21 cellular contexts compared by ENCODE assay signal in genomic region chr1:236576004-236576403, GRCh38. TPM values are rescaled to one million over a fixed set of nuclear protein-coding genes. Genes with fewer than 3 reads are reported as not detected.
DNase-seq lines count a peak whose midpoint lies in the region; ATAC-seq, FAIRE-seq and TF ChIP-seq lines count a peak whose summit lies in the region.
"Had no signal": no experiment of that assay in that cellular context is flagged by ENCODE, and none has a peak within 500 bp of the region (broad histone marks: within the 10 kb centered on the region; RNA-seq: fewer than 3 reads in every experiment).

No MANE protein-coding gene starts in this region.

- H3K56ac ChIP-seq in IMR-90 (ENCODE audit: extremely low read depth, insufficient read depth, low read length): no peak overlapping the region

- H3K27me3 ChIP-seq in IMR-90 (ENCODE audit: control insufficient read depth, insufficient read depth, low read length) (no peaks in the 10 kb centered on the region), spleen (replicated peaks in 1 of 7) (no peaks in the 10 kb centered on the region)
- H3K27me3 ChIP-seq: neutrophil, upper lobe of right lung had no signal

- H3K4me2 ChIP-seq in IMR-90 (ENCODE audit: low read depth, low read length): peak overlapping the region; percentile 2; the same call in 1 of the 2 replicates

- no peak overlapping the region for H2AFZ ChIP-seq in IMR-90 (replicated peaks; ENCODE audit: low read length, poor library complexity)

- H4K20me1 ChIP-seq in IMR-90 (ENCODE audit: insufficient read depth, low read length): no peaks in the 10 kb centered on the region

- no peak overlapping the region for H3K14ac ChIP-seq in IMR-90 (replicated peaks; ENCODE audit: low read depth, low read length)

- no peak overlapping the region for H3K4me3 Mint-ChIP-seq in activated CD8-positive, alpha-beta memory T cell treated with anti-CD3 and anti-CD28 coated beads, Interleukin-2, amount 10 ng/mL, durations not matched to agents 7 days and 5 days
- H3K4me3 Mint-ChIP-seq: CD4-positive, CD25-positive, alpha-beta regulatory T cell had no signal

- peak overlapping the region; percentile 36 for H2BK5ac ChIP-seq in IMR-90 (ENCODE audit: low read depth, low read length, poor library complexity, severe bottlenecking)

- no peak overlapping the region for H2BK120ac ChIP-seq in IMR-90 (ENCODE audit: low read depth, low read length)

- no peak overlapping the region for H3K23ac ChIP-seq in IMR-90 (ENCODE audit: low read depth, low read length)

- no peak overlapping the region for H3K4ac ChIP-seq in IMR-90 (ENCODE audit: low read depth, low read length)

- intact Hi-C loops in IMR-90 (cut with micrococcal nuclease) (no loop called here), spleen (cut with DNase I; ENCODE audit: low total_unique reads) (no loop called here)

- no peak overlapping the region for H2AK5ac ChIP-seq in IMR-90 (ENCODE audit: low read depth, low read length)

- no peak overlapping the region for H4K91ac ChIP-seq in IMR-90 (ENCODE audit: insufficient read depth, low read depth, low read length)

- TF ChIP-seq POLR2A in IMR-90 (IDR thresholded peaks at IDR 0.05; ENCODE audit: low read depth, low read length): no peak
- no peak for TF ChIP-seq POLR2A in H54 (IDR thresholded peaks at IDR 0.05; ENCODE audit: low read depth, low read length)
- no peak for TF ChIP-seq POLR2A in spleen (IDR thresholded peaks at IDR 0.05)

- H3K4me3 ChIP-seq in IMR-90 (ENCODE audit: insufficient read depth, low read depth, low read length) (no peak overlapping the region), choroid plexus epithelial cell (ENCODE audit: low read depth, low read length) (no peak overlapping the region), skeletal muscle cell (ENCODE audit: low read depth, low read length) (no peak overlapping the region), spleen (no peak overlapping the region)
- H3K4me3 ChIP-seq: K562, upper lobe of right lung had no signal

- dilution Hi-C loops in IMR-90 (cut with HindIII; ENCODE audit: low sequenced_read_pairs, unreplicated experiment): no loop called here

- no peaks in the 10 kb centered on the region for H3K9me1 ChIP-seq in IMR-90 (ENCODE audit: insufficient read depth, low read length)

- H3K4me1 ChIP-seq in IMR-90 (ENCODE audit: control insufficient read depth, insufficient read depth, low read length): no peaks in the 10 kb centered on the region
- no peaks in the 10 kb centered on the region for H3K4me1 ChIP-seq in spleen
- H3K4me1 ChIP-seq: upper lobe of right lung had no signal

- no peak overlapping the region for H2AK9ac ChIP-seq in IMR-90 (replicated peaks; ENCODE audit: low read depth, low read length, poor library complexity)

- no peak for FAIRE-seq in H54 (lab: Jason Lieb, UNC)
- FAIRE-seq: colon, K562 had no signal

- no peak overlapping the region for H3K18ac ChIP-seq in IMR-90 (ENCODE audit: low read depth, low read length)

- H4K5ac ChIP-seq in IMR-90 (ENCODE audit: low read depth, low read length): no peak overlapping the region

- no peak overlapping the region for H2BK15ac ChIP-seq in IMR-90 (ENCODE audit: low read depth, low read length)

- BruUV-seq in IMR-90 (replicated peaks; lab: Mats Ljungman, UMichigan): no TSS peak

- CTCF ChIA-PET in activated CD8-positive, alpha-beta memory T cell treated with anti-CD3 and anti-CD28 coated beads, Interleukin-2, amount 10 ng/mL, durations not matched to agents 7 days and 5 days (lab: Charles Lee): interaction anchor here (1.0 kb wide), 1 partner anchor 473 kb away, joined by 3 read pairs; no protein-coding TSS in a partner anchor
- CTCF ChIA-PET in IMR-90 (lab: Yijun Ruan, JAX): interaction anchor here (0.6 kb wide), 1 partner anchor 40 kb away, joined by 3 read pairs; no protein-coding TSS in a partner anchor

- WGBS in IMR-90 (ENCODE audit: extremely low coverage in 2 of 2, insufficient read length in 1 of 2), 2 experiments: 0% methylated on average over 1 of the region's 2 CpGs; no CpG with 5 or more reads in 1 of the 2 experiments
- WGBS in spleen, 5 donors: 68 to 73% (median 72%) methylated on average over 2 of the region's 2 CpGs

- no peak for ATAC-seq in activated CD8-positive, alpha-beta memory T cell treated with anti-CD3 and anti-CD28 coated beads, Interleukin-2, amount 10 ng/mL, durations not matched to agents 7 days and 5 days
- ATAC-seq in IMR-90 (ENCODE audit: low read depth): peak; percentile 65
- ATAC-seq: K562, upper lobe of right lung had no signal

- H3K4me1 Mint-ChIP-seq in activated CD8-positive, alpha-beta memory T cell treated with anti-CD3 and anti-CD28 coated beads, Interleukin-2, amount 10 ng/mL, durations not matched to agents 7 days and 5 days: no peaks in the 10 kb centered on the region

- H3K27ac ChIP-seq in IMR-90 (ENCODE audit: insufficient read depth, low read length): no peak overlapping the region
- H3K27ac ChIP-seq in substantia nigra (ENCODE audit: low read depth, low read length, poor library complexity, severe bottlenecking): no peak overlapping the region
- H3K27ac ChIP-seq in spleen: no peak overlapping the region
- H3K27ac ChIP-seq: neutrophil, upper lobe of right lung had no signal

- no peak for TF ChIP-seq CTCF in IMR-90 (conservative IDR thresholded peaks at IDR 0.05; ENCODE audit: low read depth, low read length)
- TF ChIP-seq CTCF in choroid plexus epithelial cell (conservative IDR thresholded peaks at IDR 0.05; ENCODE audit: low read depth, low read length): no peak
- TF ChIP-seq CTCF in spleen (IDR thresholded peaks at IDR 0.05 in 8 of 11, conservative IDR thresholded peaks at IDR 0.05 in 3 of 11): no peak

- peaks cover 48% of the 10 kb centered on the region for H3K36me3 Mint-ChIP-seq in activated CD8-positive, alpha-beta memory T cell treated with anti-CD3 and anti-CD28 coated beads, Interleukin-2, amount 10 ng/mL, durations not matched to agents 7 days and 5 days

- no peak overlapping the region for H4K8ac ChIP-seq in IMR-90 (ENCODE audit: low read depth in 2 of 2, low read length in 2 of 2)

- H3K9ac ChIP-seq in IMR-90 (ENCODE audit: low read depth, low read length): no peak overlapping the region

- H3K36me3 ChIP-seq in IMR-90 (ENCODE audit: control insufficient read depth, insufficient read depth, low read length): peaks cover 19% of the 10 kb centered on the region
- peaks cover 3 to 100% (median 87%) of the 10 kb centered on the region in 6 donors for H3K36me3 ChIP-seq in spleen

- peak overlapping the region; percentile 2 for H3K27ac Mint-ChIP-seq in activated CD8-positive, alpha-beta memory T cell treated with anti-CD3 and anti-CD28 coated beads, Interleukin-2, amount 10 ng/mL, durations not matched to agents 7 days and 5 days

- DNase-seq in activated CD8-positive, alpha-beta memory T cell treated with anti-CD3 and anti-CD28 coated beads, Interleukin-2, amount 10 ng/mL, durations not matched to agents 7 days and 5 days: no peak
- DNase-seq in activated CD8-positive, alpha-beta memory T cell treated with anti-CD3 and anti-CD28 coated beads, Interleukin-2, amount 50 U/mL, for 4 hours: no peak
- DNase-seq in IMR-90 (peak; percentile 65), choroid plexus epithelial cell (ENCODE audit: low read depth) (peak; percentile 69), skeletal muscle cell (ENCODE audit: low read depth) (peak; percentile 11), H54 (ENCODE audit: insufficient read length, low spot score) (no peak), substantia nigra (lab: John Stamatoyannopoulos, UW) (no peak), spleen (no peak)
- DNase-seq: activated gamma-delta T cell; amygdala; CD4-positive, CD25-positive, alpha-beta regulatory T cell; DMS153; GOT3; NCI-H1694; retina; stimulated activated CD4-positive, alpha-beta T cell treated with anti-CD3 and anti-CD28 coated beads, Interleukin-12 subunit alpha, Interleukin-12 subunit beta, amount 100 ng/mL, for 4 hours; SW 1271; upper lobe of right lung had no signal

- H2BK20ac ChIP-seq in IMR-90 (ENCODE audit: low read depth, low read length): no peak overlapping the region

- in situ Hi-C loops in IMR-90 (cut with MboI; ENCODE audit: low sequenced_read_pairs): no loop called here

- no peaks in the 10 kb centered on the region for H3K27me3 Mint-ChIP-seq in activated CD8-positive, alpha-beta memory T cell treated with anti-CD3 and anti-CD28 coated beads, Interleukin-2, amount 10 ng/mL, durations not matched to agents 7 days and 5 days
- H3K27me3 Mint-ChIP-seq: CD4-positive, CD25-positive, alpha-beta regulatory T cell had no signal

- H3K79me1 ChIP-seq in IMR-90 (ENCODE audit: low read depth in 1 of 2, low read length in 2 of 2): no peaks in the 10 kb centered on the region; a peak in 1 of 4 replicates

- no peaks in the 10 kb centered on the region for H3K9me3 ChIP-seq in IMR-90 (ENCODE audit: control insufficient read depth, insufficient read depth, low read length)
- no peaks in the 10 kb centered on the region for H3K9me3 ChIP-seq in spleen
- H3K9me3 ChIP-seq: neutrophil, upper lobe of right lung had no signal

- TF ChIP-seq RAD21 in IMR-90 (IDR thresholded peaks at IDR 0.05; ENCODE audit: low read length): no peak

- POLR2A ChIA-PET in IMR-90 (lab: Charles Lee; ENCODE audit: unreplicated experiment): no interaction called here

- no peaks in the 10 kb centered on the region for H3K9me3 Mint-ChIP-seq in activated CD8-positive, alpha-beta memory T cell treated with anti-CD3 and anti-CD28 coated beads, Interleukin-2, amount 10 ng/mL, durations not matched to agents 7 days and 5 days (ENCODE audit: low read depth)
- H3K9me3 Mint-ChIP-seq: CD4-positive, CD25-positive, alpha-beta regulatory T cell had no signal

TF ChIP-seq in IMR-90, 13 proteins besides CTCF, POLR2A, EP300 and RAD21:
- no peak for TF ChIP-seq CEBPB (IDR thresholded peaks at IDR 0.05; ENCODE audit: low read depth, low read length)
TF ChIP-seq in IMR-90: peak in this region for 0.

RNA-seq across cellular contexts. Expression of gene HEATR1, which starts 28.3 kb away (rescaled TPM):
- total RNA-seq in activated CD8-positive, alpha-beta memory T cell treated with anti-CD3 and anti-CD28 coated beads, Interleukin-2, amount 10 ng/mL, durations not matched to agents 7 days and 5 days: 10 to 100 TPM; 40.2 to 57.6 TPM
- total RNA-seq in IMR-90 (2012; rRNA removed) (53.8 and 61.1 TPM in 2 replicates), spleen (10 to 100 TPM; 26.9 to 51.4 (median 35.3) TPM)
- polyA plus RNA-seq in IMR-90 (2012; rRNA removed) (6.3 and 8.5 TPM in 2 replicates), spleen (1 to 10 TPM; 5.0 to 5.8 (median 5.4) TPM)
- 1.4 and 1.7 TPM in 2 replicates for polyA plus RNA-seq in IMR-90 (2012; cell fraction: cytosol; rRNA removed)
- polyA plus RNA-seq in IMR-90 (2012; cell fraction: nucleus; rRNA removed; ENCODE audit: low replicate concordance): 4.1 and 19.0 TPM in 2 replicates

RNA-seq across cellular contexts. Expression of gene LGALS8, which starts 52.2 kb away (rescaled TPM):
- total RNA-seq in activated CD8-positive, alpha-beta memory T cell treated with anti-CD3 and anti-CD28 coated beads, Interleukin-2, amount 10 ng/mL, durations not matched to agents 7 days and 5 days: 10 to 100 TPM; 74.0 to 81.1 TPM
- 44.7 and 57.7 TPM in 2 replicates for total RNA-seq in IMR-90 (2012; rRNA removed)
- 26.2 and 41.3 TPM in 2 replicates for polyA plus RNA-seq in IMR-90 (2012; rRNA removed)
- 11.6 and 35.4 TPM in 2 replicates for polyA plus RNA-seq in IMR-90 (2012; cell fraction: cytosol; rRNA removed)
- polyA plus RNA-seq in IMR-90 (2012; cell fraction: nucleus; rRNA removed; ENCODE audit: low replicate concordance): 27.9 and 111 TPM in 2 replicates
- 100 to 1,000 TPM; 128 to 276 (median 155) TPM for total RNA-seq in spleen
- 10 to 100 TPM; 18.4 to 33.4 (median 25.6) TPM for polyA plus RNA-seq in spleen

Comparison
In these comparisons a context has a peak if more than half of its experiments do, and no peak if none do; other contexts are left out.
1. DNase-seq: peak in IMR-90 (single experiment), choroid plexus epithelial cell (single experiment) and skeletal muscle cell (single experiment); none in activated CD8-positive, alpha-beta memory T cell treated with anti-CD3 and anti-CD28 coated beads, Interleukin-2, amount 10 ng/mL, durations not matched to agents 7 days and 5 days (single experiment), activated CD8-positive, alpha-beta memory T cell treated with anti-CD3 and anti-CD28 coated beads, Interleukin-2, amount 50 U/mL, for 4 hours (single experiment), H54 (single experiment), substantia nigra (0 of 49) and spleen (single experiment).